ENCODE assay signal across 1 cellular context in the genomic region with DNA sequence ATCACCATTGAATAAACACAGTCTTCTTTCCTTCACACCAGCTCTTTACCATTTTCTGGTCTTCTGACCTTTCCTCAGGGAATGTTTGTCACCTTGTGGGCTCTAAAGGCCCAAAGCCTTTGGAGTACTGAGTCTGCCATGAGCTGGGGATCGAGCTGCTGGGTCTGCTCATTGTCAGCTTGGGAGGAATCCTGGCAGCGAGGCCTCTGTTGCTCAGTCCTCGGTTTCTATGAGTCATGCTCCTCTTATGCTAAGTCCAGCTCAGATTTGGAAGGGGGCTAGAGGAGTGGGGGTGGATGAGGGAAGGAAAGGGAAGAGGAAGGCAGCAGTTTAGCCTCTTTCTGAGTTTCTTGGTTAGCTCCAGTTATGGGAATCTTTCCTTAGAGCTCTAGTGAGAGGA.
TF ChIP-seq lines count a peak whose summit lies in the region.

No MANE protein-coding gene starts in this region.

TF ChIP-seq in SK-N-SH, 30 proteins besides CTCF, POLR2A, EP300 and RAD21 (continued from another document):
- TF ChIP-seq, protein P1, sequence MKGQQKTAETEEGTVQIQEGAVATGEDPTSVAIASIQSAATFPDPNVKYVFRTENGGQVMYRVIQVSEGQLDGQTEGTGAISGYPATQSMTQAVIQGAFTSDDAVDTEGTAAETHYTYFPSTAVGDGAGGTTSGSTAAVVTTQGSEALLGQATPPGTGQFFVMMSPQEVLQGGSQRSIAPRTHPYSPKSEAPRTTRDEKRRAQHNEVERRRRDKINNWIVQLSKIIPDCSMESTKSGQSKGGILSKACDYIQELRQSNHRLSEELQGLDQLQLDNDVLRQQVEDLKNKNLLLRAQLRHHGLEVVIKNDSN (IDR thresholded peaks at IDR 0.05; ENCODE audit: borderline replicate concordance, low read depth): no peak
- TF ChIP-seq TCF12 (IDR thresholded peaks at IDR 0.05) (peak; percentile 53), GATA2 (CRISPR knock-in tag; IDR thresholded peaks at IDR 0.05) (no peak), FOSL2 (IDR thresholded peaks at IDR 0.05; ENCODE audit: borderline replicate concordance, low read depth) (peak; percentile 19; the same call in 1 of the 2 replicates), GABPA (IDR thresholded peaks at IDR 0.05; ENCODE audit: low read depth) (no peak), RXRA (IDR thresholded peaks at IDR 0.05; ENCODE audit: borderline replicate concordance, low read depth) (no peak), RCOR1 (IDR thresholded peaks at IDR 0.05; ENCODE audit: low read length) (no peak), JUND (IDR thresholded peaks at IDR 0.05) (0 out of 2 replicates have a peak, but pooled peaks have one; percentile 3), ELF1 (IDR thresholded peaks at IDR 0.05) (no peak)
- TF ChIP-seq, protein P2, sequence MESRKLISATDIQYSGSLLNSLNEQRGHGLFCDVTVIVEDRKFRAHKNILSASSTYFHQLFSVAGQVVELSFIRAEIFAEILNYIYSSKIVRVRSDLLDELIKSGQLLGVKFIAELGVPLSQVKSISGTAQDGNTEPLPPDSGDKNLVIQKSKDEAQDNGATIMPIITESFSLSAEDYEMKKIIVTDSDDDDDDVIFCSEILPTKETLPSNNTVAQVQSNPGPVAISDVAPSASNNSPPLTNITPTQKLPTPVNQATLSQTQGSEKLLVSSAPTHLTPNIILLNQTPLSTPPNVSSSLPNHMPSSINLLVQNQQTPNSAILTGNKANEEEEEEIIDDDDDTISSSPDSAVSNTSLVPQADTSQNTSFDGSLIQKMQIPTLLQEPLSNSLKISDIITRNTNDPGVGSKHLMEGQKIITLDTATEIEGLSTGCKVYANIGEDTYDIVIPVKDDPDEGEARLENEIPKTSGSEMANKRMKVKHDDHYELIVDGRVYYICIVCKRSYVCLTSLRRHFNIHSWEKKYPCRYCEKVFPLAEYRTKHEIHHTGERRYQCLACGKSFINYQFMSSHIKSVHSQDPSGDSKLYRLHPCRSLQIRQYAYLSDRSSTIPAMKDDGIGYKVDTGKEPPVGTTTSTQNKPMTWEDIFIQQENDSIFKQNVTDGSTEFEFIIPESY (IDR thresholded peaks at IDR 0.05; ENCODE audit: borderline replicate concordance, low read depth): no peak
- TF ChIP-seq, protein P3, sequence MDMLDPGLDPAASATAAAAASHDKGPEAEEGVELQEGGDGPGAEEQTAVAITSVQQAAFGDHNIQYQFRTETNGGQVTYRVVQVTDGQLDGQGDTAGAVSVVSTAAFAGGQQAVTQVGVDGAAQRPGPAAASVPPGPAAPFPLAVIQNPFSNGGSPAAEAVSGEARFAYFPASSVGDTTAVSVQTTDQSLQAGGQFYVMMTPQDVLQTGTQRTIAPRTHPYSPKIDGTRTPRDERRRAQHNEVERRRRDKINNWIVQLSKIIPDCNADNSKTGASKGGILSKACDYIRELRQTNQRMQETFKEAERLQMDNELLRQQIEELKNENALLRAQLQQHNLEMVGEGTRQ (IDR thresholded peaks at IDR 0.05; ENCODE audit: borderline replicate concordance, low read depth, low read length): no peak
